In the genomic region with DNA sequence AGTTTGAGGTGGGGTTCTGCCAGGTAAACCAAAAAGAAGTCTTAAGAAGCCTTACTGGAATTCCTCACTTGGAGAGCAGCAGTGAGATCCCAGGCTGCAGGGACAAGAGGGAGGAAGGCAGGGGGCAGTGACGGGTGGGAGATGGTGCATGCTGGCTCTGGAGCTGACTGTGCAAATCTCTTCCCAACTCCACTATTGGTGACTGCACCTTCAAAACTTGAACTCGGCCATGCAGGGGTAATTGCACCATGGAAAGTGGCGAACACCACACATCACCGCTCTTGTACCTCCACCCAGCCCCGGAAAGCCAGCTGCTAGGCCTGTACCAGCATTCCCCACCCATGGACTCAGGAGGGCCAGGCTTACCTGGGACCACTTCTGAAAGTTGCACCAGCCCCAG, we compare ENCODE assay signal across 29 cellular contexts. TPM values are rescaled to one million over a fixed set of nuclear protein-coding genes. Genes with fewer than 3 reads are reported as not detected.
DNase-seq lines count a peak whose midpoint lies in the region; ATAC-seq and TF ChIP-seq lines count a peak whose summit lies in the region.
"Had no signal": no experiment of that assay in that cellular context is flagged by ENCODE, and none has a peak within 500 bp of the region (broad histone marks: within the 10 kb centered on the region; RNA-seq: fewer than 3 reads in every experiment).

No MANE protein-coding gene starts in this region.

- 89 to 97% (median 96%) methylated on average over 3 to 5 of the region's 5 CpGs for WGBS in stomach, 5 donors
- WGBS in prostate gland, result 88% methylated on average over 4 of the region's 5 CpGs

- TF ChIP-seq EP300 in stomach (IDR thresholded peaks at IDR 0.05), result no peak

- H3K27ac ChIP-seq in stomach (peak overlapping the region in 3 of 5 donors; percentile 74 to 79 (median 77)), prostate gland (peak overlapping the region in 1 of 2 donors; percentile 78)
- H3K27ac ChIP-seq: C4-2B had no signal

- no peak for ATAC-seq in activated T-cell treated with anti-CD3 and anti-CD28 coated beads, Interleukin-2, amount 50 U/mL, for 4 hours
- ATAC-seq in GM21447 (IDR thresholded peaks at IDR 0.05; ENCODE audit: unreplicated experiment) (no peak), esophagus mucosa (no peak)
- ATAC-seq: activated CD4-positive, alpha-beta T cell treated with anti-CD3 and anti-CD28 coated beads for 36 hours; activated CD8-positive, alpha-beta T cell treated with anti-CD3 and anti-CD28 coated beads for 36 hours; activated T-helper 17 cell treated with anti-CD3 and anti-CD28 coated beads, Interleukin-2, amount 50 U/mL, for 72 hours; naive thymus-derived CD4-positive, alpha-beta T cell; stimulated activated effector memory CD8-positive, alpha-beta T cell treated with anti-CD3 and anti-CD28 coated beads, Interleukin-12 subunit alpha, Interleukin-12 subunit beta, amount 100 ng/mL, for 72 hours had no signal

- H3K4me1 ChIP-seq in adipocyte (ENCODE audit: control insufficient read depth, insufficient read depth, low read length) (peaks cover 22% of the 10 kb centered on the region), stomach (peaks cover 0 to 19% (median 12%) of the 10 kb centered on the region in 4 donors), prostate gland (replicated peaks) (no peaks in the 10 kb centered on the region)

- H3K36me3 ChIP-seq in adipocyte (ENCODE audit: control insufficient read depth, insufficient read depth, low read length, severe bottlenecking) (peaks cover 20% of the 10 kb centered on the region), stomach (peaks cover 28 to 92% (median 79%) of the 10 kb centered on the region in 4 donors), prostate gland (peaks cover 0 to 4% of the 10 kb centered on the region in 2 donors)

- H3K4me1 Mint-ChIP-seq in activated T-cell treated with anti-CD3 and anti-CD28 coated beads, Interleukin-2, amount 50 U/mL, for 24 hours (ENCODE audit: low read depth), result peaks cover 2% of the 10 kb centered on the region
- peaks cover 3% of the 10 kb centered on the region for H3K4me1 Mint-ChIP-seq in activated T-cell treated with anti-CD3 and anti-CD28 coated beads, Interleukin-2, amount 50 U/mL, for 4 hours (ENCODE audit: low read depth)
- H3K4me1 Mint-ChIP-seq: activated CD4-positive, alpha-beta T cell treated with anti-CD3 and anti-CD28 coated beads for 36 hours; brain; stimulated activated effector memory CD8-positive, alpha-beta T cell treated with anti-CD3 and anti-CD28 coated beads, Interleukin-12 subunit alpha, Interleukin-12 subunit beta, amount 100 ng/mL, for 72 hours had no signal

- H3K27me3 ChIP-seq in adipocyte (replicated peaks; ENCODE audit: control insufficient read depth, insufficient read depth, low read length) (no peaks in the 10 kb centered on the region), stomach (no peaks in the 10 kb centered on the region), prostate gland (replicated peaks; ENCODE audit: insufficient read depth) (no peaks in the 10 kb centered on the region)
- H3K27me3 ChIP-seq: suprapubic skin had no signal

- TF ChIP-seq POLR2A in stomach (IDR thresholded peaks at IDR 0.05), result no peak
- no peak for TF ChIP-seq POLR2A in prostate gland (IDR thresholded peaks at IDR 0.05)

- intact Hi-C loops in stomach (cut with DNase I; ENCODE audit: low total_unique reads) (no loop called here), prostate gland (cut with DNase I) (no loop called here)

- H3K27me3 Mint-ChIP-seq in activated T-cell treated with anti-CD3 and anti-CD28 coated beads, Interleukin-2, amount 50 U/mL, for 24 hours, result no peaks in the 10 kb centered on the region
- H3K27me3 Mint-ChIP-seq in activated T-cell treated with anti-CD3 and anti-CD28 coated beads, Interleukin-2, amount 50 U/mL, for 4 hours (ENCODE audit: low read depth), result no peaks in the 10 kb centered on the region
- H3K27me3 Mint-ChIP-seq: activated CD4-positive, alpha-beta T cell treated with anti-CD3 and anti-CD28 coated beads for 36 hours; activated CD8-positive, alpha-beta T cell treated with anti-CD3 and anti-CD28 coated beads for 36 hours; activated naive CD4-positive, alpha-beta T cell treated with anti-CD3 and anti-CD28 coated beads, Interleukin-2, amount 10 ng/mL, durations not matched to agents 7 days and 5 days; activated T-helper 17 cell treated with anti-CD3 and anti-CD28 coated beads, Interleukin-2, amount 50 U/mL, for 72 hours; brain; naive thymus-derived CD4-positive, alpha-beta T cell had no signal

- H3K36me3 Mint-ChIP-seq in activated T-cell treated with anti-CD3 and anti-CD28 coated beads, Interleukin-2, amount 50 U/mL, for 24 hours (ENCODE audit: low read depth), result peaks cover 72% of the 10 kb centered on the region
- H3K36me3 Mint-ChIP-seq in activated T-cell treated with anti-CD3 and anti-CD28 coated beads, Interleukin-2, amount 50 U/mL, for 4 hours (ENCODE audit: insufficient read depth), result peaks cover 34% of the 10 kb centered on the region

- no peaks in the 10 kb centered on the region for H3K9me3 Mint-ChIP-seq in activated T-cell treated with anti-CD3 and anti-CD28 coated beads, Interleukin-2, amount 50 U/mL, for 24 hours
- no peaks in the 10 kb centered on the region for H3K9me3 Mint-ChIP-seq in activated T-cell treated with anti-CD3 and anti-CD28 coated beads, Interleukin-2, amount 50 U/mL, for 4 hours
- H3K9me3 Mint-ChIP-seq: activated CD8-positive, alpha-beta T cell treated with anti-CD3 and anti-CD28 coated beads for 36 hours; activated T-helper 17 cell treated with anti-CD3 and anti-CD28 coated beads, Interleukin-2, amount 50 U/mL, for 72 hours; brain; stimulated activated effector memory CD8-positive, alpha-beta T cell treated with anti-CD3 and anti-CD28 coated beads, Interleukin-12 subunit alpha, Interleukin-12 subunit beta, amount 100 ng/mL, for 72 hours had no signal

- no peak overlapping the region for H3K4me3 Mint-ChIP-seq in activated T-cell treated with anti-CD3 and anti-CD28 coated beads, Interleukin-2, amount 50 U/mL, for 24 hours
- H3K4me3 Mint-ChIP-seq in activated T-cell treated with anti-CD3 and anti-CD28 coated beads, Interleukin-2, amount 50 U/mL, for 4 hours, result no peak overlapping the region
- H3K4me3 Mint-ChIP-seq: activated CD4-positive, alpha-beta T cell treated with anti-CD3 and anti-CD28 coated beads for 36 hours; activated CD8-positive, alpha-beta T cell treated with anti-CD3 and anti-CD28 coated beads for 36 hours; activated naive CD4-positive, alpha-beta T cell treated with anti-CD3 and anti-CD28 coated beads, Interleukin-2, amount 10 ng/mL, durations not matched to agents 7 days and 5 days; activated T-helper 17 cell treated with anti-CD3 and anti-CD28 coated beads, Interleukin-2, amount 50 U/mL, for 72 hours; brain; naive thymus-derived CD4-positive, alpha-beta T cell; stimulated activated effector memory CD8-positive, alpha-beta T cell treated with anti-CD3 and anti-CD28 coated beads, Interleukin-12 subunit alpha, Interleukin-12 subunit beta, amount 100 ng/mL, for 72 hours had no signal

- TF ChIP-seq CTCF in fibroblast of the aortic adventitia (IDR thresholded peaks at IDR 0.05; ENCODE audit: insufficient read depth, low read length) (peak; percentile 4), stomach (IDR thresholded peaks at IDR 0.05) (no peak), prostate gland (IDR thresholded peaks at IDR 0.05) (no peak)

- H3K4me3 ChIP-seq in adipocyte (ENCODE audit: low read length) (no peak overlapping the region), fibroblast of the aortic adventitia (ENCODE audit: low read depth, low read length) (no peak overlapping the region), stomach (no peak overlapping the region), prostate gland (no peak overlapping the region)

- DNase-seq in activated T-cell treated with anti-CD3 and anti-CD28 coated beads, Interleukin-2, amount 50 U/mL, for 24 hours, result no peak
- DNase-seq in activated T-cell treated with anti-CD3 and anti-CD28 coated beads, Interleukin-2, amount 50 U/mL, for 4 hours, result no peak
- DNase-seq in adipocyte (ENCODE audit: low read depth) (no peak), fibroblast of the aortic adventitia (ENCODE audit: low read depth) (no peak), stomach (no peak), prostate gland (ENCODE audit: low spot score) (no peak)
- DNase-seq: 8988T; activated CD4-positive, alpha-beta T cell treated with anti-CD3 and anti-CD28 coated beads for 36 hours; activated CD8-positive, alpha-beta T cell treated with anti-CD3 and anti-CD28 coated beads for 36 hours; activated naive CD4-positive, alpha-beta T cell treated with anti-CD3 and anti-CD28 coated beads, Interleukin-2, amount 10 ng/mL, durations not matched to agents 7 days and 5 days; amniotic stem cell; HCEC 1CT; kidney; lower lobe of right lung; midbrain; naive thymus-derived CD4-positive, alpha-beta T cell; NCI-H1436; NCI-H226; NCI-H69; SIG-M5; SW 1271 had no signal

- H3K27ac Mint-ChIP-seq in activated T-cell treated with anti-CD3 and anti-CD28 coated beads, Interleukin-2, amount 50 U/mL, for 24 hours, result peak overlapping the region; percentile 18
- H3K27ac Mint-ChIP-seq: activated CD4-positive, alpha-beta T cell treated with anti-CD3 and anti-CD28 coated beads for 36 hours; activated CD8-positive, alpha-beta T cell treated with anti-CD3 and anti-CD28 coated beads for 36 hours; activated naive CD4-positive, alpha-beta T cell treated with anti-CD3 and anti-CD28 coated beads, Interleukin-2, amount 10 ng/mL, durations not matched to agents 7 days and 5 days; brain had no signal

- peak overlapping the region; percentile 84 for H3K9ac ChIP-seq in adipocyte (ENCODE audit: low read length)

- H3K9me3 ChIP-seq in adipocyte (ENCODE audit: control insufficient read depth, low read length) (no peaks in the 10 kb centered on the region), stomach (no peaks in the 10 kb centered on the region), prostate gland (no peaks in the 10 kb centered on the region)
- H3K9me3 ChIP-seq: lower lobe of right lung, psoas muscle, suprapubic skin had no signal

RNA-seq across cellular contexts. Expression of a gene that starts 51.4 kb away (rescaled TPM):
- 10 to 100 TPM; 29.0 to 37.5 (median 35.1) TPM for total RNA-seq in activated T-cell treated with anti-CD3 and anti-CD28 coated beads, Interleukin-2, amount 50 U/mL, for 4 hours
- total RNA-seq in fibroblast of the aortic adventitia (ENCODE audit: low replicate concordance), result 20.4 and 29.7 TPM in 2 replicates
- total RNA-seq in stomach, result 100 to 1,000 TPM in 1 of 5 donors, 10 to 100 TPM in 4; 21.4 to 198 (median 27.7) TPM
- 10 to 100 TPM in 2 of 3 donors, 1 to 10 TPM in 1; 8.9 to 16.6 (median 15.4) TPM for polyA plus RNA-seq in stomach
- 3.6 TPM for total RNA-seq in esophagus mucosa
- 10 to 100 TPM; 24.5 to 31.9 TPM for total RNA-seq in prostate gland
